11 cellular contexts compared by ENCODE assay signal in genomic region chr17:78179372-78179771, GRCh38. TPM values are rescaled to one million over a fixed set of nuclear protein-coding genes. Genes with fewer than 3 reads are reported as not detected.
DNase-seq lines count a peak whose midpoint lies in the region; ATAC-seq, FAIRE-seq and TF ChIP-seq lines count a peak whose summit lies in the region.
"Had no signal": no experiment of that assay in that cellular context is flagged by ENCODE, and none has a peak within 500 bp of the region (broad histone marks: within the 10 kb centered on the region; RNA-seq: fewer than 3 reads in every experiment).

No MANE protein-coding gene starts in this region.

- 81% methylated on average over 12 of the region's 17 CpGs; no CpG with 5 or more reads in 1 of the 2 experiments for WGBS in IMR-90 (ENCODE audit: extremely low coverage in 2 of 2, insufficient read length in 1 of 2), 2 experiments
- 90% methylated on average over 17 of the region's 17 CpGs for WGBS in GM12878 (ENCODE audit: insufficient coverage, insufficient replicate concordance, low lambda C conversion rate, missing lambda C conversion rate)
- 73 to 90% (median 83%) methylated on average over 15 to 17 of the region's 17 CpGs for WGBS in stomach, 5 donors

- H3K14ac ChIP-seq in IMR-90 (replicated peaks; ENCODE audit: low read depth, low read length) = peak overlapping the region; percentile 25; the same call in 1 of the 2 replicates

- TF ChIP-seq EP300 in GM12878 (IDR thresholded peaks at IDR 0.05; ENCODE audit: borderline replicate concordance in 1 of 2, control insufficient read depth in 1 of 2, low read depth in 2 of 2, low read length in 2 of 2) (no peak), stomach (IDR thresholded peaks at IDR 0.05) (peak; percentile 82)

- H3K27me3 Mint-ChIP-seq in WTC11 (ENCODE audit: low read depth) = no peaks in the 10 kb centered on the region
- no peaks in the 10 kb centered on the region for H3K27me3 Mint-ChIP-seq in type B pancreatic cell

- no peak overlapping the region for H3K27ac ChIP-seq in IMR-90 (ENCODE audit: insufficient read depth, low read length)
- no peak overlapping the region for H3K27ac ChIP-seq in GM12878 (ENCODE audit: control insufficient read depth, insufficient read depth)
- H3K27ac ChIP-seq in stomach = peak overlapping the region; percentile 29 to 97 (median 84)

- no peak overlapping the region for H3K9ac ChIP-seq in IMR-90 (ENCODE audit: low read depth, low read length)
- H3K9ac ChIP-seq in GM12878 (ENCODE audit: control insufficient read depth, insufficient read depth, low read length) = no peak overlapping the region

- H3K4me1 ChIP-seq in IMR-90 (ENCODE audit: control insufficient read depth, insufficient read depth, low read length) (peaks cover 13% of the 10 kb centered on the region), GM12878 (ENCODE audit: control insufficient read depth, insufficient read depth, low read length) (peaks cover 34% of the 10 kb centered on the region), stomach (peaks cover 50 to 79% (median 64%) of the 10 kb centered on the region in 4 donors)

- H3K56ac ChIP-seq in IMR-90 (ENCODE audit: extremely low read depth, insufficient read depth, low read length) = no peak overlapping the region

- H3K27ac Mint-ChIP-seq in WTC11 = no peak overlapping the region; the same call in 1 of the 2 replicates
- H3K27ac Mint-ChIP-seq in type B pancreatic cell = no peak overlapping the region

- H3K4me2 ChIP-seq in IMR-90 (ENCODE audit: low read depth, low read length) (no peak overlapping the region), GM12878 (ENCODE audit: control insufficient read depth, insufficient read depth) (no peak overlapping the region)

- H2BK120ac ChIP-seq in IMR-90 (ENCODE audit: low read depth, low read length) = peak overlapping the region; percentile 86; the same call in 1 of the 2 replicates

- H3K9me3 ChIP-seq in IMR-90 (ENCODE audit: control insufficient read depth, insufficient read depth, low read length) (no peaks in the 10 kb centered on the region), GM12878 (replicated peaks; ENCODE audit: control insufficient read depth, insufficient read depth, low read length) (no peaks in the 10 kb centered on the region), stomach (no peaks in the 10 kb centered on the region)

- no peak overlapping the region for H2BK15ac ChIP-seq in IMR-90 (ENCODE audit: low read depth, low read length)

- peaks cover 71% of the 10 kb centered on the region for H3K36me3 Mint-ChIP-seq in WTC11
- peaks cover 13% of the 10 kb centered on the region for H3K36me3 Mint-ChIP-seq in type B pancreatic cell

- no peak for TF ChIP-seq POLR2A in IMR-90 (IDR thresholded peaks at IDR 0.05; ENCODE audit: low read depth, low read length)
- TF ChIP-seq POLR2A in GM12878 (IDR thresholded peaks at IDR 0.05; ENCODE audit: low read depth, low read length) = peak; percentile 17; the same call in 1 of the 2 replicates
- no peak for TF ChIP-seq POLR2A in stomach (IDR thresholded peaks at IDR 0.05)

- H4K5ac ChIP-seq in IMR-90 (ENCODE audit: low read depth, low read length) = peak overlapping the region; percentile 88; the same call in 1 of the 2 replicates

- no peak overlapping the region for H3K23ac ChIP-seq in IMR-90 (ENCODE audit: low read depth, low read length)

- peak overlapping the region; percentile 77 for H2AFZ ChIP-seq in IMR-90 (replicated peaks; ENCODE audit: low read length, poor library complexity)
- no peak overlapping the region for H2AFZ ChIP-seq in GM12878 (ENCODE audit: control insufficient read depth, low read depth, low read length)

- RAD21 ChIA-PET in GM12878 (lab: Charles Lee; ENCODE audit: unreplicated experiment) = no interaction called here

- intact Hi-C loops in IMR-90 (cut with micrococcal nuclease) = no loop called here
- intact Hi-C loops in GM12878 (cut with micrococcal nuclease; ENCODE audit: unreplicated experiment) = no loop called here
- intact Hi-C loops in stomach (cut with DNase I; ENCODE audit: low total_unique reads) = loop anchor here (5.0 kb wide), 1 partner anchor 67 kb away; no protein-coding TSS in a partner anchor

- BruUV-seq in IMR-90 (replicated peaks; lab: Mats Ljungman, UMichigan) (no TSS peak), GM12878 (replicated peaks; lab: Mats Ljungman, UMichigan) (no TSS peak)

- dilution Hi-C loops in IMR-90 (cut with HindIII; ENCODE audit: low sequenced_read_pairs, unreplicated experiment) = no loop called here

- peaks cover 5% of the 10 kb centered on the region for H3K79me2 ChIP-seq in GM12878 (ENCODE audit: control insufficient read depth, insufficient read depth, low read length)

- H2BK20ac ChIP-seq in IMR-90 (ENCODE audit: low read depth, low read length) = peak overlapping the region; percentile 69; the same call in 1 of the 2 replicates

- CTCF ChIA-PET in IMR-90 (lab: Yijun Ruan, JAX) (no interaction called here), GM12878 (lab: Yijun Ruan, JAX) (interaction anchor here (0.5 to 9.0 kb wide), 3 partner anchors 10 to 88 kb away, joined by 3 to 100 read pairs (median 3); partner anchors contain the start of genes TMC6 and TMC8), WTC11 (lab: Charles Lee) (interaction anchor here (1.2 kb wide), 1 partner anchor 27 kb away, joined by 5 read pairs; no protein-coding TSS in a partner anchor)

- H3K9me1 ChIP-seq in IMR-90 (ENCODE audit: insufficient read depth, low read length) = peaks cover 9% of the 10 kb centered on the region; the same call in 1 of the 2 replicates

- peak overlapping the region; percentile 64 for H2BK5ac ChIP-seq in IMR-90 (ENCODE audit: low read depth, low read length, poor library complexity, severe bottlenecking)

- H4K91ac ChIP-seq in IMR-90 (ENCODE audit: insufficient read depth, low read depth, low read length) = peak overlapping the region; percentile 43

- H3K36me3 ChIP-seq in IMR-90 (ENCODE audit: control insufficient read depth, insufficient read depth, low read length) = no peaks in the 10 kb centered on the region; the same call in 1 of the 2 replicates
- peaks cover 8 to 16% of the 10 kb centered on the region in 2 experiments; a peak in 3 of 4 replicates for H3K36me3 ChIP-seq in GM12878 (ENCODE audit: control insufficient read depth in 2 of 2, insufficient read depth in 2 of 2, low read length in 1 of 2)
- no peaks in the 10 kb centered on the region for H3K36me3 ChIP-seq in stomach

- H4K20me1 ChIP-seq in IMR-90 (ENCODE audit: insufficient read depth, low read length) (0 out of 2 replicates have a peak, but pooled peaks cover 5% of the 10 kb centered on the region), GM12878 (ENCODE audit: control insufficient read depth, insufficient read depth) (no peaks in the 10 kb centered on the region)

- H3K4me1 Mint-ChIP-seq in WTC11 = peaks cover 22% of the 10 kb centered on the region
- peaks cover 12% of the 10 kb centered on the region for H3K4me1 Mint-ChIP-seq in type B pancreatic cell (ENCODE audit: unreplicated experiment)

- peak; percentile 63 for ATAC-seq in IMR-90 (ENCODE audit: low read depth)
- no peak for ATAC-seq in GM12878
- ATAC-seq in WTC11 = no peak

- FAIRE-seq in GM12878 (lab: Jason Lieb, UNC) = no peak

- in situ Hi-C loops in IMR-90 (cut with MboI; ENCODE audit: low sequenced_read_pairs) = loop anchor here (5.0 kb wide), 1 partner anchor 67 kb away; no protein-coding TSS in a partner anchor
- in situ Hi-C loops in GM12878 (cut with MboI) = loop anchor here (5.0 kb wide), 1 partner anchor 67 kb away; no protein-coding TSS in a partner anchor

- H4K8ac ChIP-seq in IMR-90 (ENCODE audit: low read depth in 2 of 2, low read length in 2 of 2) = peak overlapping the region in 1 of 2 experiments; percentile 90; a peak in 2 of 4 replicates

- H3K4me3 ChIP-seq in IMR-90 (ENCODE audit: insufficient read depth, low read depth, low read length) (no peak overlapping the region), GM12878 (no peak overlapping the region), stomach (no peak overlapping the region)

- H2AK5ac ChIP-seq in IMR-90 (ENCODE audit: low read depth, low read length) = peak overlapping the region; percentile 56; the same call in 1 of the 2 replicates

- peak overlapping the region; percentile 68 for H2AK9ac ChIP-seq in IMR-90 (replicated peaks; ENCODE audit: low read depth, low read length, poor library complexity)

- H3K4ac ChIP-seq in IMR-90 (ENCODE audit: low read depth, low read length) = peak overlapping the region; percentile 63

- no peak for TF ChIP-seq RAD21 in IMR-90 (IDR thresholded peaks at IDR 0.05; ENCODE audit: low read length)
- no peak for TF ChIP-seq RAD21 in GM12878 (IDR thresholded peaks at IDR 0.05; ENCODE audit: insufficient read depth, low read depth, low read length)

- POLR2A ChIA-PET in IMR-90 (lab: Charles Lee; ENCODE audit: unreplicated experiment) (no interaction called here), GM12878 (lab: Charles Lee) (interaction anchor here (1.1 kb wide), 1 partner anchor 37 kb away, joined by 3 read pairs; no protein-coding TSS in a partner anchor), WTC11 (lab: Charles Lee) (no interaction called here)

- no peak overlapping the region for H3K18ac ChIP-seq in IMR-90 (ENCODE audit: low read depth, low read length)

- H3K27me3 ChIP-seq in IMR-90 (ENCODE audit: control insufficient read depth, insufficient read depth, low read length) = no peaks in the 10 kb centered on the region
- no peaks in the 10 kb centered on the region for H3K27me3 ChIP-seq in GM12878 (replicated peaks in 1 of 2; ENCODE audit: control insufficient read depth in 2 of 2, insufficient read depth in 2 of 2, low read length in 1 of 2)
- H3K27me3 ChIP-seq in stomach = no peaks in the 10 kb centered on the region

- H3K4me3 Mint-ChIP-seq in WTC11 (no peak overlapping the region), type B pancreatic cell (no peak overlapping the region)

- SMC1A ChIA-PET in GM12878 (lab: Charles Lee; ENCODE audit: uncharacterized antibody, unreplicated experiment) = no interaction called here

- H3K79me1 ChIP-seq in IMR-90 (ENCODE audit: low read depth in 1 of 2, low read length in 2 of 2) = peaks cover 8 to 56% of the 10 kb centered on the region in 2 experiments; a peak in 3 of 4 replicates

- DNase-seq in IMR-90 (peak; percentile 74), GM12878 (ENCODE audit: low read depth, low spot score) (no peak), kidney tubule cell (ENCODE audit: low spot score) (peak; percentile 65), stomach (peak; percentile 68), WTC11 (ENCODE audit: low spot score) (no peak), type B pancreatic cell (ENCODE audit: extremely low spot score, unreplicated experiment) (no peak), DMS53 (lab: John Stamatoyannopoulos, UW) (no peak)
- no peak for DNase-seq in activated T-cell treated with anti-CD3 and anti-CD28 coated beads, Interleukin-2, amount 50 U/mL, for 1 hour
- DNase-seq: activated T-cell treated with anti-CD3 and anti-CD28 coated beads, Interleukin-2, amount 50 U/mL, for 72 hours; NCI-H524 had no signal

- no peaks in the 10 kb centered on the region for H3K9me3 Mint-ChIP-seq in WTC11
- no peaks in the 10 kb centered on the region for H3K9me3 Mint-ChIP-seq in type B pancreatic cell
- H3K9me3 Mint-ChIP-seq: activated T-cell treated with anti-CD3 and anti-CD28 coated beads, Interleukin-2, amount 50 U/mL, for 72 hours had no signal

- TF ChIP-seq CTCF in IMR-90 (conservative IDR thresholded peaks at IDR 0.05; ENCODE audit: low read depth, low read length) = no peak
- TF ChIP-seq CTCF in GM12878 (IDR thresholded peaks at IDR 0.05 in 2 of 3, conservative IDR thresholded peaks at IDR 0.05 in 1 of 3; ENCODE audit: control insufficient read depth in 2 of 3, extremely low read depth in 1 of 3, insufficient read depth in 1 of 3, low read depth in 3 of 3, low read length in 3 of 3) = no peak
- no peak for TF ChIP-seq CTCF in stomach (IDR thresholded peaks at IDR 0.05)
- TF ChIP-seq CTCF in WTC11 (IDR thresholded peaks at IDR 0.05) = no peak
- no peak for TF ChIP-seq CTCF in type B pancreatic cell (conservative IDR thresholded peaks at IDR 0.05)

RNA-seq across cellular contexts. Expression of gene TK1, which starts 7.5 kb away (rescaled TPM):
- total RNA-seq in IMR-90 (2012; rRNA removed) = 109 and 219 TPM in 2 replicates
- 150 and 181 TPM in 2 replicates for polyA plus RNA-seq in IMR-90 (2012; rRNA removed)
- polyA plus RNA-seq in IMR-90 (2012; cell fraction: cytosol; rRNA removed) = 133 and 160 TPM in 2 replicates
- polyA plus RNA-seq in IMR-90 (2012; cell fraction: nucleus; rRNA removed; ENCODE audit: low replicate concordance) = 27.2 and 110 TPM in 2 replicates
- total RNA-seq in GM12878 (2013; cell fraction: nucleolus; rRNA removed) = 11.3 and 13.8 TPM in 2 replicates
- total RNA-seq in GM12878 (2014; rRNA removed) = 93.2 and 102 TPM in 2 replicates
- 49.9 and 53.4 TPM in 2 replicates for total RNA-seq in GM12878 (2014; rRNA removed; fragmentation: Illumina TruSeq; extraction: Trizol)
- total RNA-seq in GM12878 (2021) = 89.7 and 96.3 TPM in 2 replicates
- 34.9 TPM for polyA plus RNA-seq in GM12878 (2011; ENCODE audit: low read depth)
- 32.6 and 62.7 TPM in 2 replicates for polyA plus RNA-seq in GM12878 (2011; rRNA removed)
- polyA plus RNA-seq in GM12878 (2011; cell fraction: cytosol; rRNA removed) = 161 and 278 TPM in 2 replicates
- 136 and 156 TPM in 2 replicates for polyA plus RNA-seq in GM12878 (2011; cell fraction: nucleus; rRNA removed)
- 62.9 and 70.7 TPM in 2 replicates for polyA plus RNA-seq in GM12878 (2012)
- polyA plus RNA-seq in GM12878 (2014; fragmentation: Illumina TruSeq; extraction: Trizol) = 27.4 and 55.2 TPM in 2 replicates
- 10 to 100 TPM in 1 of 2 experiments, 1 to 10 TPM in 1; 4.6 to 13.0 TPM for polyA plus RNA-seq in GM12878 (2014; fragmentation: Nextera tagmentation; extraction: Ambion mirVana)
- polyA plus RNA-seq in GM12878 (2014; rRNA removed) = 127 and 128 TPM in 2 replicates
- polyA plus RNA-seq in GM12878 (2016; fragmentation: Nextera tagmentation; extraction: Ambion mirVana) = 100 to 1,000 TPM; 168 to 175 TPM
- 92.8 and 202 TPM in 2 replicates for polyA minus RNA-seq in GM12878 (2011; rRNA and poly(A)+ RNA removed)
- 47.4 and 52.8 TPM in 2 replicates for polyA minus RNA-seq in GM12878 (2011; cell fraction: cytosol; rRNA and poly(A)+ RNA removed)
- 23.5 and 34.4 TPM in 2 replicates for polyA minus RNA-seq in GM12878 (2011; cell fraction: nucleus; rRNA and poly(A)+ RNA removed)
- total RNA-seq in stomach = 10 to 100 TPM in 4 of 5 donors, 1 to 10 TPM in 1; 4.5 to 35.6 (median 17.8) TPM
- polyA plus RNA-seq in stomach = 10 to 100 TPM in 2 of 3 donors, 1 to 10 TPM in 1; 8.7 to 38.1 (median 17.7) TPM
- total RNA-seq in WTC11 (2021) = 72.5 to 84.1 TPM (median 82.6 TPM) in 3 replicates
- 34.4 and 41.2 TPM in 2 replicates for total RNA-seq in type B pancreatic cell (ENCODE audit: low replicate concordance)

RNA-seq across cellular contexts. Expression of gene AFMID, which starts 7.8 kb away (rescaled TPM):
- 45.5 and 65.1 TPM in 2 replicates for total RNA-seq in IMR-90 (2012; rRNA removed)
- 29.9 and 41.0 TPM in 2 replicates for polyA plus RNA-seq in IMR-90 (2012; rRNA removed)
- polyA plus RNA-seq in IMR-90 (2012; cell fraction: cytosol; rRNA removed) = 31.0 and 49.3 TPM in 2 replicates
- 22.5 and 29.1 TPM in 2 replicates for polyA plus RNA-seq in IMR-90 (2012; cell fraction: nucleus; rRNA removed; ENCODE audit: low replicate concordance)
- total RNA-seq in GM12878 (2013; cell fraction: nucleolus; rRNA removed) = 58.4 and 68.9 TPM in 2 replicates
- total RNA-seq in GM12878 (2014; rRNA removed) = 60.7 and 79.9 TPM in 2 replicates
- total RNA-seq in GM12878 (2014; rRNA removed; fragmentation: Illumina TruSeq; extraction: Trizol) = 51.9 and 54.3 TPM in 2 replicates
- 45.8 and 47.0 TPM in 2 replicates for total RNA-seq in GM12878 (2021)
- polyA plus RNA-seq in GM12878 (2011; ENCODE audit: low read depth) = 95.9 TPM
- polyA plus RNA-seq in GM12878 (2011; rRNA removed) = 46.3 and 58.9 TPM in 2 replicates
- polyA plus RNA-seq in GM12878 (2011; cell fraction: cytosol; rRNA removed) = 72.4 and 108 TPM in 2 replicates
- 100 and 117 TPM in 2 replicates for polyA plus RNA-seq in GM12878 (2011; cell fraction: nucleus; rRNA removed)
- 54.5 and 55.0 TPM in 2 replicates for polyA plus RNA-seq in GM12878 (2012)
- polyA plus RNA-seq in GM12878 (2014; fragmentation: Illumina TruSeq; extraction: Trizol) = 70.8 and 77.9 TPM in 2 replicates
- polyA plus RNA-seq in GM12878 (2014; fragmentation: Nextera tagmentation; extraction: Ambion mirVana) = 10 to 100 TPM; 50.3 to 98.8 TPM
- 51.2 and 68.7 TPM in 2 replicates for polyA plus RNA-seq in GM12878 (2014; rRNA removed)
- 10 to 100 TPM; 36.1 to 41.3 TPM for polyA plus RNA-seq in GM12878 (2016; fragmentation: Nextera tagmentation; extraction: Ambion mirVana)
- 66.9 and 116 TPM in 2 replicates for polyA minus RNA-seq in GM12878 (2011; rRNA and poly(A)+ RNA removed)
- 25.5 and 26.8 TPM in 2 replicates for polyA minus RNA-seq in GM12878 (2011; cell fraction: cytosol; rRNA and poly(A)+ RNA removed)
- polyA minus RNA-seq in GM12878 (2011; cell fraction: nucleus; rRNA and poly(A)+ RNA removed) = 18.5 and 31.9 TPM in 2 replicates
- total RNA-seq in stomach = 100 to 1,000 TPM in 3 of 5 donors, 10 to 100 TPM in 2; 29.6 to 189 (median 109) TPM
- 10 to 100 TPM; 25.7 to 39.7 (median 27.2) TPM for polyA plus RNA-seq in stomach
- total RNA-seq in WTC11 (2021) = 45.1 to 58.7 TPM (median 48.8 TPM) in 3 replicates
- total RNA-seq in type B pancreatic cell (ENCODE audit: low replicate concordance) = 26.4 and 30.5 TPM in 2 replicates

RNA-seq across cellular contexts. Expression of gene SYNGR2, which starts 11.0 kb away (rescaled TPM):
- total RNA-seq in IMR-90 (2012; rRNA removed) (11.1 and 14.7 TPM in 2 replicates), GM12878 (2014; rRNA removed) (189 and 212 TPM in 2 replicates), GM12878 (2014; rRNA removed; fragmentation: Illumina TruSeq; extraction: Trizol) (112 and 126 TPM in 2 replicates), GM12878 (2021) (291 and 310 TPM in 2 replicates), stomach (100 to 1,000 TPM in 1 of 5 donors, 10 to 100 TPM in 4; 28.6 to 219 (median 44.9) TPM), WTC11 (2021) (47.7 to 50.3 TPM (median 50.2 TPM) in 3 replicates), type B pancreatic cell (ENCODE audit: low replicate concordance) (64.1 and 179 TPM in 2 replicates)
- polyA plus RNA-seq in IMR-90 (2012; rRNA removed) (63.1 and 77.3 TPM in 2 replicates), GM12878 (2011; rRNA removed) (134 and 329 TPM in 2 replicates), GM12878 (2014; fragmentation: Illumina TruSeq; extraction: Trizol) (69.3 and 212 TPM in 2 replicates), GM12878 (2014; fragmentation: Nextera tagmentation; extraction: Ambion mirVana) (10 to 100 TPM in 1 of 2 experiments, 1 to 10 TPM in 1; 4.4 to 28.8 TPM), GM12878 (2014; rRNA removed) (310 and 312 TPM in 2 replicates), GM12878 (2016; fragmentation: Nextera tagmentation; extraction: Ambion mirVana) (100 to 1,000 TPM; 491 to 529 TPM), stomach (100 to 1,000 TPM in 1 of 3 donors, 10 to 100 TPM in 2; 36.0 to 151 (median 71.7) TPM)
- polyA plus RNA-seq in IMR-90 (2012; cell fraction: cytosol; rRNA removed) = 38.9 and 89.5 TPM in 2 replicates
- polyA plus RNA-seq in IMR-90 (2012; cell fraction: nucleus; rRNA removed; ENCODE audit: low replicate concordance) = 27.9 and 43.7 TPM in 2 replicates
- total RNA-seq in GM12878 (2013; cell fraction: nucleolus; rRNA removed) = 161 and 167 TPM in 2 replicates
- 105 TPM for polyA plus RNA-seq in GM12878 (2011; ENCODE audit: low read depth)
- polyA plus RNA-seq in GM12878 (2011; cell fraction: cytosol; rRNA removed) = 630 and 860 TPM in 2 replicates
- polyA plus RNA-seq in GM12878 (2011; cell fraction: nucleus; rRNA removed) = 304 and 332 TPM in 2 replicates
- 386 and 393 TPM in 2 replicates for polyA plus RNA-seq in GM12878 (2012)
- polyA minus RNA-seq in GM12878 (2011; rRNA and poly(A)+ RNA removed) = 329 and 477 TPM in 2 replicates
- 131 and 150 TPM in 2 replicates for polyA minus RNA-seq in GM12878 (2011; cell fraction: cytosol; rRNA and poly(A)+ RNA removed)
- 60.8 and 82.3 TPM in 2 replicates for polyA minus RNA-seq in GM12878 (2011; cell fraction: nucleus; rRNA and poly(A)+ RNA removed)

RNA-seq across cellular contexts. Expression of gene C17orf99, which starts 33.2 kb away (rescaled TPM):
- not detected in 2 replicates for total RNA-seq in IMR-90 (2012; rRNA removed)
- polyA plus RNA-seq in IMR-90 (2012; rRNA removed) = not detected in 2 replicates
- not detected in 2 replicates for polyA plus RNA-seq in IMR-90 (2012; cell fraction: cytosol; rRNA removed)
- polyA plus RNA-seq in IMR-90 (2012; cell fraction: nucleus; rRNA removed; ENCODE audit: low replicate concordance) = not detected in 2 replicates
- 3.6 and 5.5 TPM in 2 replicates for total RNA-seq in GM12878 (2013; cell fraction: nucleolus; rRNA removed)
- 2.1 and 5.9 TPM in 2 replicates for total RNA-seq in GM12878 (2014; rRNA removed)
- total RNA-seq in GM12878 (2014; rRNA removed; fragmentation: Illumina TruSeq; extraction: Trizol) = 1.6 and 1.9 TPM in 2 replicates
- total RNA-seq in GM12878 (2021) = 3.1 and 4.4 TPM in 2 replicates
- 1.5 TPM for polyA plus RNA-seq in GM12878 (2011; ENCODE audit: low read depth)
- 2.2 and 3.5 TPM in 2 replicates for polyA plus RNA-seq in GM12878 (2011; rRNA removed)
- 4.1 and 4.5 TPM in 2 replicates for polyA plus RNA-seq in GM12878 (2011; cell fraction: cytosol; rRNA removed)
- 5.0 and 11.8 TPM in 2 replicates for polyA plus RNA-seq in GM12878 (2011; cell fraction: nucleus; rRNA removed)
- 3.6 and 6.7 TPM in 2 replicates for polyA plus RNA-seq in GM12878 (2012)
- 0.22 and 1.4 TPM in 2 replicates for polyA plus RNA-seq in GM12878 (2014; fragmentation: Illumina TruSeq; extraction: Trizol)
- polyA plus RNA-seq in GM12878 (2014; fragmentation: Nextera tagmentation; extraction: Ambion mirVana) = under 1 TPM; 0.20 to 0.48 TPM
- polyA plus RNA-seq in GM12878 (2014; rRNA removed) = 4.8 and 5.6 TPM in 2 replicates
- 1 to 10 TPM; 3.0 to 4.5 TPM for polyA plus RNA-seq in GM12878 (2016; fragmentation: Nextera tagmentation; extraction: Ambion mirVana)
- polyA minus RNA-seq in GM12878 (2011; rRNA and poly(A)+ RNA removed) = 2.9 and 5.1 TPM in 2 replicates
- polyA minus RNA-seq in GM12878 (2011; cell fraction: cytosol; rRNA and poly(A)+ RNA removed) = 2.7 TPM in 1 of 2 replicates, not detected in the other
- polyA minus RNA-seq in GM12878 (2011; cell fraction: nucleus; rRNA and poly(A)+ RNA removed) = 0.36 and 4.7 TPM in 2 replicates
- not detected for total RNA-seq in stomach
- polyA plus RNA-seq in stomach = under 1 TPM in 1 of 3 donors, not detected in 2; 0.08 TPM
- total RNA-seq in WTC11 (2021) = not detected in 3 replicates
- total RNA-seq in type B pancreatic cell (ENCODE audit: low replicate concordance) = not detected in 2 replicates
- total RNA-seq: T-helper 2 cell treated with Interferon-gamma antibody and Interleukin-4, amounts not matched to agents 100 ng/mL and 5 ng/mL, for 36 hours had no signal

RNA-seq across cellular contexts. Expression of gene BIRC5, which starts 34.7 kb away (rescaled TPM):
- total RNA-seq in IMR-90 (2012; rRNA removed) (52.7 and 53.6 TPM in 2 replicates), GM12878 (2014; rRNA removed) (104 and 105 TPM in 2 replicates), GM12878 (2014; rRNA removed; fragmentation: Illumina TruSeq; extraction: Trizol) (64.3 and 74.8 TPM in 2 replicates), GM12878 (2021) (73.8 and 76.9 TPM in 2 replicates), stomach (10 to 100 TPM in 1 of 5 donors, 1 to 10 TPM in 3, not detected in 1; 3.9 to 10.5 (median 5.4) TPM), WTC11 (2021) (115 to 117 TPM (median 117 TPM) in 3 replicates), type B pancreatic cell (ENCODE audit: low replicate concordance) (20.0 and 63.3 TPM in 2 replicates)
- polyA plus RNA-seq in IMR-90 (2012; rRNA removed) (16.6 and 19.5 TPM in 2 replicates), GM12878 (2011; rRNA removed) (41.0 and 49.0 TPM in 2 replicates), GM12878 (2014; fragmentation: Illumina TruSeq; extraction: Trizol) (31.4 and 51.7 TPM in 2 replicates), GM12878 (2014; fragmentation: Nextera tagmentation; extraction: Ambion mirVana) (10 to 100 TPM; 89.2 to 92.4 TPM), GM12878 (2014; rRNA removed) (115 and 119 TPM in 2 replicates), GM12878 (2016; fragmentation: Nextera tagmentation; extraction: Ambion mirVana) (100 to 1,000 TPM; 163 to 175 TPM), stomach (10 to 100 TPM in 2 of 3 donors, 1 to 10 TPM in 1; 3.4 to 10.3 (median 10.1) TPM)
- 10.6 and 17.7 TPM in 2 replicates for polyA plus RNA-seq in IMR-90 (2012; cell fraction: cytosol; rRNA removed)
- 5.5 and 7.2 TPM in 2 replicates for polyA plus RNA-seq in IMR-90 (2012; cell fraction: nucleus; rRNA removed; ENCODE audit: low replicate concordance)
- total RNA-seq in GM12878 (2013; cell fraction: nucleolus; rRNA removed) = 25.6 and 33.4 TPM in 2 replicates
- 23.5 TPM for polyA plus RNA-seq in GM12878 (2011; ENCODE audit: low read depth)
- 49.0 and 62.8 TPM in 2 replicates for polyA plus RNA-seq in GM12878 (2011; cell fraction: cytosol; rRNA removed)
- polyA plus RNA-seq in GM12878 (2011; cell fraction: nucleus; rRNA removed) = 34.8 and 41.5 TPM in 2 replicates
- 38.2 and 42.6 TPM in 2 replicates for polyA plus RNA-seq in GM12878 (2012)
- polyA minus RNA-seq in GM12878 (2011; rRNA and poly(A)+ RNA removed) = 43.5 and 58.7 TPM in 2 replicates
- 15.9 and 16.1 TPM in 2 replicates for polyA minus RNA-seq in GM12878 (2011; cell fraction: cytosol; rRNA and poly(A)+ RNA removed)
- polyA minus RNA-seq in GM12878 (2011; cell fraction: nucleus; rRNA and poly(A)+ RNA removed) = 15.5 and 29.3 TPM in 2 replicates

Comparison
In these comparisons a context has a peak if more than half of its experiments do, and no peak if none do; other contexts are left out.
1. DNase-seq: peak in IMR-90 (single experiment), kidney tubule cell (single experiment) and stomach (single experiment); none in GM12878 (single experiment), WTC11 (single experiment), activated T-cell treated with anti-CD3 and anti-CD28 coated beads, Interleukin-2, amount 50 U/mL, for 1 hour (single experiment), type B pancreatic cell (single experiment) and DMS53 (single experiment).
2. H3K27ac ChIP-seq: peak in stomach (5 of 5); none in IMR-90 (single experiment) and GM12878 (single experiment).